In genomic region chr7:88127637-88128290, GRCh38 we compare ENCODE assay signal across 29 cellular contexts.
DNase-seq lines count a peak whose midpoint lies in the region; ATAC-seq, FAIRE-seq and TF ChIP-seq lines count a peak whose summit lies in the region.
"Had no signal": no experiment of that assay in that cellular context is flagged by ENCODE, and none has a peak within 500 bp of the region (broad histone marks: within the 10 kb centered on the region; RNA-seq: fewer than 3 reads in every experiment).

No MANE protein-coding gene starts in this region.

- H3K36me3 Mint-ChIP-seq in GM23338 (ENCODE audit: low read depth) (no peaks in the 10 kb centered on the region), WTC11 (no peaks in the 10 kb centered on the region), progenitor cell of endocrine pancreas (ENCODE audit: insufficient read depth) (no peaks in the 10 kb centered on the region)

- H3K9me3 Mint-ChIP-seq in GM23338 (no peaks in the 10 kb centered on the region), WTC11 (no peaks in the 10 kb centered on the region), progenitor cell of endocrine pancreas (ENCODE audit: low read depth) (no peaks in the 10 kb centered on the region)
- H3K9me3 Mint-ChIP-seq: CD4-positive, alpha-beta T cell had no signal

- no peaks in the 10 kb centered on the region for H3K27me3 Mint-ChIP-seq in GM23338 (ENCODE audit: insufficient read depth, low read depth, poor library complexity)
- no peaks in the 10 kb centered on the region for H3K27me3 Mint-ChIP-seq in WTC11 (ENCODE audit: low read depth)
- H3K27me3 Mint-ChIP-seq in progenitor cell of endocrine pancreas = no peaks in the 10 kb centered on the region
- H3K27me3 Mint-ChIP-seq: CD4-positive, alpha-beta T cell had no signal

- POLR2A ChIA-PET in WTC11 (lab: Charles Lee) = interaction anchor here (0.5 kb wide), 1 partner anchor 18 kb away, joined by 3 read pairs; no protein-coding TSS in a partner anchor

- TF ChIP-seq CTCF in GM23338 (conservative IDR thresholded peaks at IDR 0.05; ENCODE audit: low read depth in 2 of 2) = no peak
- no peak for TF ChIP-seq CTCF in WTC11 (IDR thresholded peaks at IDR 0.05)
- no peak for TF ChIP-seq CTCF in progenitor cell of endocrine pancreas (IDR thresholded peaks at IDR 0.05; ENCODE audit: unreplicated experiment)

- H3K4me3 Mint-ChIP-seq in GM23338 (no peak overlapping the region), WTC11 (no peak overlapping the region), progenitor cell of endocrine pancreas (ENCODE audit: low read depth) (no peak overlapping the region)
- H3K4me3 Mint-ChIP-seq: CD4-positive, alpha-beta T cell had no signal

- CTCF ChIA-PET in WTC11 (lab: Charles Lee) = no interaction called here

- H3K27ac ChIP-seq in GM23338 (ENCODE audit: low read depth) = no peak overlapping the region
- H3K27ac ChIP-seq: BLaER1 treated with 17β-estradiol and CSF1 and Interleukin-3, amounts not matched to agents 10 nM and 100 nM had no signal

- H2AFZ ChIP-seq in GM23338 = no peak overlapping the region

- H3K27ac Mint-ChIP-seq in GM23338 (peak overlapping the region; percentile 7; the same call in 1 of the 2 replicates), WTC11 (peak overlapping the region; percentile 87; the same call in 1 of the 2 replicates), progenitor cell of endocrine pancreas (peak overlapping the region; percentile 36)
- H3K27ac Mint-ChIP-seq: CD4-positive, alpha-beta T cell had no signal

- no peaks in the 10 kb centered on the region for H3K79me2 ChIP-seq in GM23338 (replicated peaks; ENCODE audit: insufficient read depth)

- no peaks in the 10 kb centered on the region for H3K4me1 Mint-ChIP-seq in GM23338
- H3K4me1 Mint-ChIP-seq in WTC11 = no peaks in the 10 kb centered on the region
- peaks cover 8% of the 10 kb centered on the region for H3K4me1 Mint-ChIP-seq in progenitor cell of endocrine pancreas (ENCODE audit: low read depth)

- H3F3A ChIP-seq in GM23338 (replicated peaks; ENCODE audit: low read depth) = no peaks in the 10 kb centered on the region

- no peaks in the 10 kb centered on the region for H3K9me2 ChIP-seq in GM23338 (ENCODE audit: insufficient read depth)
- H3K9me2 ChIP-seq: SK-N-SH had no signal

- FAIRE-seq in frontal cortex (lab: Jason Lieb, UNC) = no peak
- FAIRE-seq: A204.1, G401.6, GM12891, GM19239, K562 had no signal

- no peaks in the 10 kb centered on the region for H3K4me1 ChIP-seq in GM23338 (ENCODE audit: insufficient read depth)
- H3K4me1 ChIP-seq: Caco-2 had no signal

- H4K20me1 ChIP-seq in GM23338 (replicated peaks; ENCODE audit: insufficient read depth) = no peaks in the 10 kb centered on the region
- H4K20me1 ChIP-seq: BLaER1 treated with 17β-estradiol and CSF1 and Interleukin-3, amounts not matched to agents 10 nM and 100 nM had no signal

- no peaks in the 10 kb centered on the region for H3K27me3 ChIP-seq in GM23338 (ENCODE audit: insufficient read depth)
- H3K27me3 ChIP-seq: BLaER1 treated with 17β-estradiol and CSF1 and Interleukin-3, amounts not matched to agents 10 nM and 100 nM had no signal

- no peak overlapping the region for H3K4me2 ChIP-seq in GM23338
- H3K4me2 ChIP-seq: BLaER1 treated with 17β-estradiol and CSF1 and Interleukin-3, amounts not matched to agents 10 nM and 100 nM; SK-N-SH had no signal

- no peak for ATAC-seq in GM23338
- no peak for ATAC-seq in WTC11
- ATAC-seq: K562, Panc1 had no signal

- no peak overlapping the region for H3K4me3 ChIP-seq in GM23338
- H3K4me3 ChIP-seq: BLaER1 treated with 17β-estradiol and CSF1 and Interleukin-3, amounts not matched to agents 10 nM and 100 nM; K562 had no signal

- no peak for DNase-seq in GM23338 (ENCODE audit: low spot score)
- no peak for DNase-seq in WTC11 (ENCODE audit: low spot score)
- DNase-seq in kidney tubule cell (ENCODE audit: low spot score) = peak; percentile 3
- no peak for DNase-seq in progenitor cell of endocrine pancreas (ENCODE audit: low spot score, unreplicated experiment)
- no peak for DNase-seq in central memory CD4-positive, alpha-beta T cell
- DNase-seq in effector CD8-positive, alpha-beta T cell (lab: John Stamatoyannopoulos, UW) = no peak
- DNase-seq in frontal cortex (ENCODE audit: low spot score in 2 of 2) = no peak
- DNase-seq in NCI-H2196 treated with DMSO at 0.1 percent for 48 hours (lab: John Stamatoyannopoulos, UW; ENCODE audit: unreplicated experiment) = no peak
- DNase-seq: AML-193; Caco-2; CD4-positive, alpha-beta T cell; H7; Kasumi-1; MV-4-11; NCI-H1105 treated with DMSO at 0.1 percent for 48 hours; NCI-H2029 treated with DMSO at 0.1 percent for 48 hours; NCI-H226; NCI-H510A; NCI-H69; SHP77 treated with DMSO at 0.1 percent for 48 hours; SK-N-SH; SW 1271 had no signal

- no peaks in the 10 kb centered on the region for H3K36me3 ChIP-seq in GM23338 (ENCODE audit: insufficient read depth)
- H3K36me3 ChIP-seq: BLaER1 treated with 17β-estradiol and CSF1 and Interleukin-3, amounts not matched to agents 10 nM and 100 nM had no signal

TF ChIP-seq in GM23338, 12 proteins besides CTCF, POLR2A, EP300 and RAD21 (continues in another document):
- TF ChIP-seq CREB1 (CRISPR knock-in tag; IDR thresholded peaks at IDR 0.05; ENCODE audit: low read depth) = no peak
- no peak for TF ChIP-seq JUNB (IDR thresholded peaks at IDR 0.05; ENCODE audit: unreplicated experiment)
- no peak for TF ChIP-seq ZNF331 (CRISPR knock-in tag; IDR thresholded peaks at IDR 0.05; ENCODE audit: low read depth)
- TF ChIP-seq ZNF114 (CRISPR knock-in tag; IDR thresholded peaks at IDR 0.05) = no peak
- no peak for TF ChIP-seq STAT1 (IDR thresholded peaks at IDR 0.05; ENCODE audit: unreplicated experiment)
- no peak for TF ChIP-seq EZH2phosphoT487 (IDR thresholded peaks at IDR 0.05; ENCODE audit: unreplicated experiment)
- TF ChIP-seq NANOG (IDR thresholded peaks at IDR 0.05; ENCODE audit: borderline replicate concordance) = no peak
- TF ChIP-seq POLR2AphosphoS5 (IDR thresholded peaks at IDR 0.05; ENCODE audit: low read depth) = no peak
- no peak for TF ChIP-seq EZH2 (IDR thresholded peaks at IDR 0.05; ENCODE audit: low read depth, unreplicated experiment)

TF ChIP-seq in WTC11, 78 proteins besides CTCF, POLR2A, EP300 and RAD21:
- TF ChIP-seq ATF6 (CRISPR knock-in tag; IDR thresholded peaks at IDR 0.05) (no peak), ESRRA (CRISPR knock-in tag; IDR thresholded peaks at IDR 0.05; ENCODE audit: borderline replicate concordance) (no peak), NFYB (CRISPR knock-in tag; conservative IDR thresholded peaks at IDR 0.05; ENCODE audit: low read depth) (no peak), KAT7 (CRISPR knock-in tag; IDR thresholded peaks at IDR 0.05; ENCODE audit: borderline replicate concordance) (no peak), ZBTB21 (CRISPR knock-in tag; IDR thresholded peaks at IDR 0.05; ENCODE audit: borderline replicate concordance) (no peak), FOXJ3 (CRISPR knock-in tag; IDR thresholded peaks at IDR 0.05; ENCODE audit: borderline replicate concordance) (no peak), TEAD4 (CRISPR knock-in tag; IDR thresholded peaks at IDR 0.05) (no peak), GTF2I (CRISPR knock-in tag; conservative IDR thresholded peaks at IDR 0.05) (no peak), HMGXB4 (CRISPR knock-in tag; IDR thresholded peaks at IDR 0.05) (no peak), GABPB1 (CRISPR knock-in tag; IDR thresholded peaks at IDR 0.05) (no peak)

Comparison
In these comparisons a context has a peak if more than half of its experiments do, and no peak if none do; other contexts are left out.
1. H3K27ac Mint-ChIP-seq: peak in every context shown above with its lines; median percentile 87 in WTC11; 36 in progenitor cell of endocrine pancreas; 7 in GM23338.